In the genomic region with DNA sequence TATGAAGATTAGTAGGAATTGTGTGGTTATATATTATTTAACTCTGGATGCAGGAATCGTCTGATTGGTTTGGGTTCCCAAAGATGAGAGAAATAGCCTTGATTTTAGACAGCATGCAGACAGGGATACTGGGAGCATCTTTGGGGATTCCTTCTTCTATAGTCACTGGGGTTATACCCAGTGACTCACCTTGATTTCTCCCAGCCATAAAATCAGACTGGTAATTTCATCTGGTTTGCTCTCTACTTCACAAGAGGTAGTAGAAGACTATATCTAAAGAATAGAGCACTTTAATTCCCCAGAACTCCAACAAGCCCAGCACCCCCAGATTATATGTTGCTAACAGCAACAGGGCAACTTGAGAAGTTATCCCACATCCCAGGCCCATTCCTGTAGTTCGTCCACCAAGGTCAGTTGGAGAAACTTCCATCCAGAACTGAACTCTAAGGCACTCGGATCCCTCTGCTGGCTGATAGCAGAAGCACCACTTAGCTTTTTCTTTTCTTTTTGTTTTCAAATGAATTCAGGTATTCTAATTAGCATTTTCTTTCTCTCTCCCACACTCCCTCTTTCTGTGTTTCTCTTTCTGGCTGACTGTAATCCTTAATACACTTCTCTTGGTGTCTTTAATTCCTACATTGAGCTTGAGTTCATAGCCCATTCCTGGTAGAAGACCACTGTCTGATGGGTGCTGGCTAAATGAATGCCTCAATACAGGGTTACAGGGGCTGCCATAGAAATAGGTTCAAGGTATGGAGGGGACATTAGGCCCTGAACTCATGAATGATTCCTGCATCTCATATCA, we compare ENCODE assay signal across 1 cellular context.
A peak's percentile ranks its signal among the peaks of the same experiment; 100 is the strongest.
TF ChIP-seq lines count a peak whose summit lies in the region.

No MANE protein-coding gene starts in this region.

TF ChIP-seq in K562, 482 proteins besides CTCF, POLR2A, EP300 and RAD21 (continued from another document):
- TF ChIP-seq YY1 (IDR thresholded peaks at IDR 0.05; ENCODE audit: borderline replicate concordance in 1 of 3, control insufficient read depth in 1 of 3, extremely low read depth in 1 of 3, insufficient read depth in 3 of 3, insufficient read length in 1 of 3, insufficient replicate concordance in 2 of 3, low read depth in 1 of 3, low read length in 2 of 3) (no peak), CREB3L1 (IDR thresholded peaks at IDR 0.05; ENCODE audit: borderline replicate concordance, low read depth) (no peak), JUN (IDR thresholded peaks at IDR 0.05; ENCODE audit: borderline replicate concordance, low read depth, low read length) (0 out of 2 replicates have a peak, but pooled peaks have one; percentile 20), JUN (CRISPR knock-in tag; IDR thresholded peaks at IDR 0.05; ENCODE audit: borderline replicate concordance) (no peak), FOSL1 (tag; conservative IDR thresholded peaks at IDR 0.05) (0 out of 2 replicates have a peak, but pooled peaks have one; percentile 14), MAZ (CRISPR knock-in tag; conservative IDR thresholded peaks at IDR 0.05 in 1 of 2, IDR thresholded peaks at IDR 0.05 in 1 of 2) (no peak), ZNF384 (IDR thresholded peaks at IDR 0.05; ENCODE audit: low read depth, low read length) (no peak), GABPB2 (CRISPR knock-in tag; conservative IDR thresholded peaks at IDR 0.05) (no peak), RFX1 (IDR thresholded peaks at IDR 0.05) (peak; percentile 28; the same call in 1 of the 2 replicates), RCOR1 (IDR thresholded peaks at IDR 0.05; ENCODE audit: borderline replicate concordance in 1 of 2, low read depth in 2 of 2, low read length in 2 of 2) (peak in 1 of 2 experiments; percentile 38; a peak in 1 of 4 replicates), NCOR1 (IDR thresholded peaks at IDR 0.05) (no peak), SMC3 (conservative IDR thresholded peaks at IDR 0.05; ENCODE audit: insufficient read depth, low read depth, low read length) (peak; percentile 93), RREB1 (CRISPR knock-in tag; IDR thresholded peaks at IDR 0.05) (no peak), BACH1 (tag; IDR thresholded peaks at IDR 0.05) (no peak), HDAC3 (IDR thresholded peaks at IDR 0.05; ENCODE audit: borderline replicate concordance, partially characterized antibody) (no peak), ARID2 (IDR thresholded peaks at IDR 0.05) (peak; percentile 82), STAG1 (CRISPR knock-in tag; IDR thresholded peaks at IDR 0.05; ENCODE audit: borderline replicate concordance) (peak; percentile 35; the same call in 1 of the 2 replicates)
- TF ChIP-seq, protein P1, sequence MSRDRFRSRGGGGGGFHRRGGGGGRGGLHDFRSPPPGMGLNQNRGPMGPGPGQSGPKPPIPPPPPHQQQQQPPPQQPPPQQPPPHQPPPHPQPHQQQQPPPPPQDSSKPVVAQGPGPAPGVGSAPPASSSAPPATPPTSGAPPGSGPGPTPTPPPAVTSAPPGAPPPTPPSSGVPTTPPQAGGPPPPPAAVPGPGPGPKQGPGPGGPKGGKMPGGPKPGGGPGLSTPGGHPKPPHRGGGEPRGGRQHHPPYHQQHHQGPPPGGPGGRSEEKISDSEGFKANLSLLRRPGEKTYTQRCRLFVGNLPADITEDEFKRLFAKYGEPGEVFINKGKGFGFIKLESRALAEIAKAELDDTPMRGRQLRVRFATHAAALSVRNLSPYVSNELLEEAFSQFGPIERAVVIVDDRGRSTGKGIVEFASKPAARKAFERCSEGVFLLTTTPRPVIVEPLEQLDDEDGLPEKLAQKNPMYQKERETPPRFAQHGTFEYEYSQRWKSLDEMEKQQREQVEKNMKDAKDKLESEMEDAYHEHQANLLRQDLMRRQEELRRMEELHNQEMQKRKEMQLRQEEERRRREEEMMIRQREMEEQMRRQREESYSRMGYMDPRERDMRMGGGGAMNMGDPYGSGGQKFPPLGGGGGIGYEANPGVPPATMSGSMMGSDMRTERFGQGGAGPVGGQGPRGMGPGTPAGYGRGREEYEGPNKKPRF (IDR thresholded peaks at IDR 0.05; ENCODE audit: low read depth, low read length), result no peak
- TF ChIP-seq, protein P2, sequence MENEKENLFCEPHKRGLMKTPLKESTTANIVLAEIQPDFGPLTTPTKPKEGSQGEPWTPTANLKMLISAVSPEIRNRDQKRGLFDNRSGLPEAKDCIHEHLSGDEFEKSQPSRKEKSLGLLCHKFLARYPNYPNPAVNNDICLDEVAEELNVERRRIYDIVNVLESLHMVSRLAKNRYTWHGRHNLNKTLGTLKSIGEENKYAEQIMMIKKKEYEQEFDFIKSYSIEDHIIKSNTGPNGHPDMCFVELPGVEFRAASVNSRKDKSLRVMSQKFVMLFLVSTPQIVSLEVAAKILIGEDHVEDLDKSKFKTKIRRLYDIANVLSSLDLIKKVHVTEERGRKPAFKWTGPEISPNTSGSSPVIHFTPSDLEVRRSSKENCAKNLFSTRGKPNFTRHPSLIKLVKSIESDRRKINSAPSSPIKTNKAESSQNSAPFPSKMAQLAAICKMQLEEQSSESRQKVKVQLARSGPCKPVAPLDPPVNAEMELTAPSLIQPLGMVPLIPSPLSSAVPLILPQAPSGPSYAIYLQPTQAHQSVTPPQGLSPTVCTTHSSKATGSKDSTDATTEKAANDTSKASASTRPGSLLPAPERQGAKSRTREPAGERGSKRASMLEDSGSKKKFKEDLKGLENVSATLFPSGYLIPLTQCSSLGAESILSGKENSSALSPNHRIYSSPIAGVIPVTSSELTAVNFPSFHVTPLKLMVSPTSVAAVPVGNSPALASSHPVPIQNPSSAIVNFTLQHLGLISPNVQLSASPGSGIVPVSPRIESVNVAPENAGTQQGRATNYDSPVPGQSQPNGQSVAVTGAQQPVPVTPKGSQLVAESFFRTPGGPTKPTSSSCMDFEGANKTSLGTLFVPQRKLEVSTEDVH (IDR thresholded peaks at IDR 0.05; ENCODE audit: low read depth, partially characterized antibody), result no peak
- TF ChIP-seq, protein P3, sequence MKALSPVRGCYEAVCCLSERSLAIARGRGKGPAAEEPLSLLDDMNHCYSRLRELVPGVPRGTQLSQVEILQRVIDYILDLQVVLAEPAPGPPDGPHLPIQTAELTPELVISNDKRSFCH (CRISPR knock-in tag; IDR thresholded peaks at IDR 0.05), result no peak
- TF ChIP-seq, protein P3 (tag; IDR thresholded peaks at IDR 0.05), result no peak
